15 cellular contexts compared by ENCODE assay signal in the genomic region with DNA sequence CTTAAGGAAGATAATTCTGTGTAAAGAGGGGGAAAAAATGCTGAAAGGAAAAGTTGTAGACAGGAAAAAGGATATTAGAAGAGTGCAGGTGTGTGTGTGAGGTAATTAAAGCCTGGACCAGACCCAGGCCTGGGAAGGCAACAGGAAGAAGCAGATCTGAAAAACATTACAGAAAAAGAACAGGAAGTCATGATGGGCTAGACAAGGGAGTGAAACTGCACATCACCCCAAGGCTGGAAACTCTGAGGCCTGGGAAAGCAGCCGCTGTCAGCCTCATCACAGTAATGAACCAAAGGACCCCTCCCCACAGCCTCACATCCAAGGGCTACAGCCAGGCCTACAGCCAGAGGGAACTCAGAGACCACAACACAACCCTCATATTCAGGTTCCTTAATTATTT.
DNase-seq lines count a peak whose midpoint lies in the region; ATAC-seq lines count a peak whose summit lies in the region.
"Had no signal": no experiment of that assay in that cellular context is flagged by ENCODE, and none has a peak within 500 bp of the region (broad histone marks: within the 10 kb centered on the region; RNA-seq: fewer than 3 reads in every experiment).

No MANE protein-coding gene starts in this region.

- intact Hi-C loops in activated T-helper 1 cell treated with anti-CD3 and anti-CD28 coated beads, Interleukin-12 subunit alpha, Interleukin-12 subunit beta, Interleukin-2, Interleukin-4 antibody, amounts not matched to agents 30 ng/mL and 10 ng/mL and 1 ng/mL, durations not matched to agents 14 hours and 24 hours and 36 hours (cut with micrococcal nuclease): loop anchor here (1.0 kb wide), 1 partner anchor 9 kb away; no protein-coding TSS in a partner anchor

- H3K9me3 Mint-ChIP-seq in activated T-helper 1 cell treated with anti-CD3 and anti-CD28 coated beads, Interleukin-12 subunit alpha, Interleukin-12 subunit beta, Interleukin-2, Interleukin-4 antibody, amounts not matched to agents 30 ng/mL and 10 ng/mL and 1 ng/mL, durations not matched to agents 14 hours and 24 hours and 36 hours: no peaks in the 10 kb centered on the region

- ATAC-seq in HG02938 (IDR thresholded peaks at IDR 0.05; ENCODE audit: unreplicated experiment) (peak; percentile 47), HG03521 (IDR thresholded peaks at IDR 0.05; ENCODE audit: unreplicated experiment) (no peak)
- ATAC-seq: left ventricle myocardium superior had no signal

- H3K4me3 Mint-ChIP-seq in activated T-helper 1 cell treated with anti-CD3 and anti-CD28 coated beads, Interleukin-12 subunit alpha, Interleukin-12 subunit beta, Interleukin-2, Interleukin-4 antibody, amounts not matched to agents 30 ng/mL and 10 ng/mL and 1 ng/mL, durations not matched to agents 14 hours and 24 hours and 36 hours: no peak overlapping the region

- peak overlapping the region; percentile 80 for H3K27ac Mint-ChIP-seq in activated T-helper 1 cell treated with anti-CD3 and anti-CD28 coated beads, Interleukin-12 subunit alpha, Interleukin-12 subunit beta, Interleukin-2, Interleukin-4 antibody, amounts not matched to agents 30 ng/mL and 10 ng/mL and 1 ng/mL, durations not matched to agents 14 hours and 24 hours and 36 hours

- H3K36me3 Mint-ChIP-seq in activated T-helper 1 cell treated with anti-CD3 and anti-CD28 coated beads, Interleukin-12 subunit alpha, Interleukin-12 subunit beta, Interleukin-2, Interleukin-4 antibody, amounts not matched to agents 30 ng/mL and 10 ng/mL and 1 ng/mL, durations not matched to agents 14 hours and 24 hours and 36 hours (ENCODE audit: low read depth): peaks cover 1% of the 10 kb centered on the region

- DNase-seq in stimulated activated CD4-positive, alpha-beta T cell treated with anti-CD3 and anti-CD28 coated beads, Interleukin-15, amount 100 ng/mL, for 24 hours: peak; percentile 30
- no peak for DNase-seq in stimulated activated CD4-positive, alpha-beta T cell treated with anti-CD3 and anti-CD28 coated beads, Interleukin-2, amount 100 ng/mL, for 48 hours
- no peak for DNase-seq in activated T-helper 1 cell treated with anti-CD3 and anti-CD28 coated beads, Interleukin-12 subunit alpha, Interleukin-12 subunit beta, Interleukin-2, Interleukin-4 antibody, amounts not matched to agents 30 ng/mL and 10 ng/mL and 1 ng/mL, durations not matched to agents 14 hours and 24 hours and 36 hours (ENCODE audit: low spot score)
- DNase-seq in NCI-H510A (lab: John Stamatoyannopoulos, UW) (no peak), D341Med (ENCODE audit: low spot score) (no peak), SHP77 treated with DMSO at 0.1 percent for 48 hours (lab: John Stamatoyannopoulos, UW) (no peak)
- DNase-seq: C1 segment of cervical spinal cord, colonic mucosa, foreskin fibroblast, KG1, left ventricle myocardium superior, NCI-H446 treated with DMSO at 0.1 percent for 48 hours, retina had no signal

- H3K4me1 Mint-ChIP-seq in activated T-helper 1 cell treated with anti-CD3 and anti-CD28 coated beads, Interleukin-12 subunit alpha, Interleukin-12 subunit beta, Interleukin-2, Interleukin-4 antibody, amounts not matched to agents 30 ng/mL and 10 ng/mL and 1 ng/mL, durations not matched to agents 14 hours and 24 hours and 36 hours (ENCODE audit: low read depth): peaks cover 14% of the 10 kb centered on the region

- no peaks in the 10 kb centered on the region for H3K27me3 Mint-ChIP-seq in activated T-helper 1 cell treated with anti-CD3 and anti-CD28 coated beads, Interleukin-12 subunit alpha, Interleukin-12 subunit beta, Interleukin-2, Interleukin-4 antibody, amounts not matched to agents 30 ng/mL and 10 ng/mL and 1 ng/mL, durations not matched to agents 14 hours and 24 hours and 36 hours (ENCODE audit: insufficient read depth)
